33 cellular contexts compared by ENCODE assay signal in genomic region chr13:41934994-41935393, GRCh38.
"Had no signal": no experiment of that assay in that cellular context is flagged by ENCODE, and none has a peak within 500 bp of the region (broad histone marks: within the 10 kb centered on the region; RNA-seq: fewer than 3 reads in every experiment).

No MANE protein-coding gene starts in this region.

- DNase-seq: activated B cell treated with CpG ODN at 0.5 μM for 24 hours; activated CD4-positive, alpha-beta T cell treated with anti-CD3 and anti-CD28 coated beads for 48 hours; activated CD4-positive, alpha-beta T cell treated with anti-CD3 and anti-CD28 coated beads, Interleukin-2, amount 50 U/mL, for 1 hour; activated CD4-positive, alpha-beta T cell treated with anti-CD3 and anti-CD28 coated beads, Interleukin-2, amount 50 U/mL, for 48 hours; activated CD8-positive, alpha-beta memory T cell treated with anti-CD3 and anti-CD28 coated beads for 24 hours; activated CD8-positive, alpha-beta T cell treated with anti-CD3 and anti-CD28 coated beads for 36 hours; activated effector memory CD4-positive, alpha-beta T cell treated with anti-CD3 and anti-CD28 coated beads, Interleukin-2, amount 50 U/mL, for 16 hours; activated naive CD4-positive, alpha-beta T cell treated with anti-CD3 and anti-CD28 coated beads for 36 hours; activated naive CD8-positive, alpha-beta T cell treated with anti-CD3 and anti-CD28 coated beads for 36 hours; activated naive CD8-positive, alpha-beta T cell treated with anti-CD3 and anti-CD28 coated beads, Interleukin-2, amount 50 U/mL, for 24 hours; activated T-cell treated with anti-CD3 and anti-CD28 coated beads, Interleukin-2, amount 50 U/mL, for 48 hours; adrenal gland; amygdala; aorta; body of pancreas; caudate nucleus; cortex of kidney; dermis blood vessel endothelial cell; effector CD4-positive, alpha-beta T cell; effector memory CD8-positive, alpha-beta T cell; erythroblast; foreskin keratinocyte; head of caudate nucleus; T-helper 1 cell; T-helper 17 cell; T1000; WERI-Rb-1 had no signal

- H3K4me3 Mint-ChIP-seq: activated B cell treated with CpG ODN at 0.5 μM for 24 hours; activated CD8-positive, alpha-beta T cell treated with anti-CD3 and anti-CD28 coated beads for 36 hours; activated naive CD4-positive, alpha-beta T cell treated with anti-CD3 and anti-CD28 coated beads for 36 hours; activated naive CD4-positive, alpha-beta T cell treated with anti-CD3 and anti-CD28 coated beads, Interleukin-2, amount 50 U/mL, for 24 hours; activated naive CD8-positive, alpha-beta T cell treated with anti-CD3 and anti-CD28 coated beads for 36 hours; activated naive CD8-positive, alpha-beta T cell treated with anti-CD3 and anti-CD28 coated beads, Interleukin-2, amount 50 U/mL, for 24 hours; activated T-helper 1 cell treated with anti-CD3 and anti-CD28 coated beads, Interleukin-12 subunit alpha, Interleukin-12 subunit beta, Interleukin-2, Interleukin-4 antibody, amounts not matched to agents 30 ng/mL and 10 ng/mL and 1 ng/mL, durations not matched to agents 14 hours and 24 hours and 36 hours; effector memory CD8-positive, alpha-beta T cell; T-helper 17 cell; T-helper 2 cell treated with Interferon-gamma antibody and Interleukin-4, amounts not matched to agents 5 μg/mL and 100 μg/mL, for 36 hours had no signal

- H3K4me3 ChIP-seq: adrenal gland, body of pancreas, esophagus muscularis mucosa, gastroesophageal sphincter had no signal

- H3K27ac ChIP-seq: adrenal gland, body of pancreas, esophagus muscularis mucosa, foreskin keratinocyte, gastroesophageal sphincter, WERI-Rb-1 had no signal

- H3K27me3 Mint-ChIP-seq: activated B cell treated with CpG ODN at 0.5 μM for 24 hours; activated CD8-positive, alpha-beta T cell treated with anti-CD3 and anti-CD28 coated beads for 36 hours; activated naive CD4-positive, alpha-beta T cell treated with anti-CD3 and anti-CD28 coated beads, Interleukin-2, amount 50 U/mL, for 24 hours; activated naive CD8-positive, alpha-beta T cell treated with anti-CD3 and anti-CD28 coated beads for 36 hours; activated naive CD8-positive, alpha-beta T cell treated with anti-CD3 and anti-CD28 coated beads, Interleukin-2, amount 50 U/mL, for 24 hours; effector memory CD8-positive, alpha-beta T cell; T-helper 17 cell had no signal

- H3K27me3 ChIP-seq: adrenal gland, body of pancreas, esophagus muscularis mucosa, foreskin keratinocyte, gastroesophageal sphincter had no signal

- H3K27ac Mint-ChIP-seq: activated B cell treated with CpG ODN at 0.5 μM for 24 hours; activated CD8-positive, alpha-beta T cell treated with anti-CD3 and anti-CD28 coated beads for 36 hours; activated naive CD4-positive, alpha-beta T cell treated with anti-CD3 and anti-CD28 coated beads for 36 hours; activated naive CD4-positive, alpha-beta T cell treated with anti-CD3 and anti-CD28 coated beads, Interleukin-2, amount 50 U/mL, for 24 hours; activated naive CD8-positive, alpha-beta T cell treated with anti-CD3 and anti-CD28 coated beads for 36 hours; activated naive CD8-positive, alpha-beta T cell treated with anti-CD3 and anti-CD28 coated beads, Interleukin-2, amount 50 U/mL, for 24 hours; activated T-helper 1 cell treated with anti-CD3 and anti-CD28 coated beads, Interleukin-12 subunit alpha, Interleukin-12 subunit beta, Interleukin-2, Interleukin-4 antibody, amounts not matched to agents 30 ng/mL and 10 ng/mL and 1 ng/mL, durations not matched to agents 14 hours and 24 hours and 36 hours; activated T-helper 2 cell treated with anti-CD3 and anti-CD28 coated beads, Interferon-gamma antibody, Interleukin-2, Interleukin-4, amounts not matched to agents 10 μg/mL and 5 μg/mL and 100 μg/mL, durations not matched to agents 14 hours and 24 hours and 36 hours; effector memory CD8-positive, alpha-beta T cell; T-helper 17 cell; T-helper 2 cell treated with Interferon-gamma antibody and Interleukin-4, amounts not matched to agents 5 μg/mL and 100 μg/mL, for 36 hours had no signal

- H3K9me3 ChIP-seq: adrenal gland, body of pancreas, esophagus muscularis mucosa, gastroesophageal sphincter had no signal

- H3K9me3 Mint-ChIP-seq: activated naive CD4-positive, alpha-beta T cell treated with anti-CD3 and anti-CD28 coated beads for 36 hours; activated naive CD4-positive, alpha-beta T cell treated with anti-CD3 and anti-CD28 coated beads, Interleukin-2, amount 50 U/mL, for 24 hours; activated naive CD8-positive, alpha-beta T cell treated with anti-CD3 and anti-CD28 coated beads for 36 hours; activated naive CD8-positive, alpha-beta T cell treated with anti-CD3 and anti-CD28 coated beads, Interleukin-2, amount 50 U/mL, for 24 hours; activated T-helper 1 cell treated with anti-CD3 and anti-CD28 coated beads, Interleukin-12 subunit alpha, Interleukin-12 subunit beta, Interleukin-2, Interleukin-4 antibody, amounts not matched to agents 30 ng/mL and 10 ng/mL and 1 ng/mL, durations not matched to agents 14 hours and 24 hours and 36 hours; activated T-helper 2 cell treated with anti-CD3 and anti-CD28 coated beads, Interferon-gamma antibody, Interleukin-2, Interleukin-4, amounts not matched to agents 10 μg/mL and 5 μg/mL and 100 μg/mL, durations not matched to agents 14 hours and 24 hours and 36 hours; effector memory CD8-positive, alpha-beta T cell; T-helper 2 cell treated with Interferon-gamma antibody and Interleukin-4, amounts not matched to agents 5 μg/mL and 100 μg/mL, for 36 hours had no signal

- H3K36me3 ChIP-seq: adrenal gland, esophagus muscularis mucosa, gastroesophageal sphincter, WERI-Rb-1 had no signal

- H3K4me1 Mint-ChIP-seq: activated B cell treated with CpG ODN at 0.5 μM for 24 hours had no signal
